Comparison of ENCODE assay signal across 11 cellular contexts in the genomic region with DNA sequence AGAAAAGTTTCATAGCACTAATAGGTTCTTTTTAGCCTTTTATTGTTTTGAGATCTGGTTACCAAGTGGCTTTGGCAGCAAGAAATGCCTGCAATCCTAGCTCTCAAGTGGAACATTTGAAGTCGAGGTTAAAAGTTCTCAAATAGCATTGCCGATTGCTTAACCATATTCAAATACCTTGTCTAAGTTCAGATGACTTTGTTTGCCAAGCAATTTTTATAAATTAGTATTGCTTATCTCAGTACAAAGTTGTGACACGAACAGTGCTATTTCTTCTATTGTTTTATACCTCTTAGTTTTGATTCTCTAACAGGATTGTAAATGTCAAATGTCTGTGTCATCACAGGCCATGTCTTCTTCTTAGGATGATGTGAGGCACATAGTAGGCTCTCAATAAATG.
DNase-seq lines count a peak whose midpoint lies in the region; ATAC-seq and TF ChIP-seq lines count a peak whose summit lies in the region.
"Had no signal": no experiment of that assay in that cellular context is flagged by ENCODE, and none has a peak within 500 bp of the region (broad histone marks: within the 10 kb centered on the region; RNA-seq: fewer than 3 reads in every experiment).

No MANE protein-coding gene starts in this region.

- ATAC-seq in sciatic nerve (peak; percentile 76), HG02938 (IDR thresholded peaks at IDR 0.05; ENCODE audit: unreplicated experiment) (no peak)

- H3K4me1 Mint-ChIP-seq in nephron progenitor cell = no peaks in the 10 kb centered on the region
- H3K4me1 Mint-ChIP-seq in immature natural killer cell = no peaks in the 10 kb centered on the region
- H3K4me1 Mint-ChIP-seq in activated naive CD4-positive, alpha-beta T cell treated with anti-CD3 and anti-CD28 coated beads for 36 hours (ENCODE audit: low read depth) = peaks cover 12% of the 10 kb centered on the region
- H3K4me1 Mint-ChIP-seq: activated CD4-positive, alpha-beta memory T cell treated with anti-CD3 and anti-CD28 coated beads, Interleukin-2, amount 10 ng/mL, durations not matched to agents 7 days and 5 days had no signal

- TF ChIP-seq CTCF in nephron progenitor cell (IDR thresholded peaks at IDR 0.05) = no peak

- no peaks in the 10 kb centered on the region for H3K9me3 Mint-ChIP-seq in nephron progenitor cell
- H3K9me3 Mint-ChIP-seq in immature natural killer cell = no peaks in the 10 kb centered on the region
- H3K9me3 Mint-ChIP-seq in activated naive CD4-positive, alpha-beta T cell treated with anti-CD3 and anti-CD28 coated beads for 36 hours = no peaks in the 10 kb centered on the region
- H3K9me3 Mint-ChIP-seq: activated CD4-positive, alpha-beta memory T cell treated with anti-CD3 and anti-CD28 coated beads, Interleukin-2, amount 10 ng/mL, durations not matched to agents 7 days and 5 days; T-helper 1 cell treated with Interleukin-12 subunit alpha and Interleukin-12 subunit beta and Interleukin-4 antibody, amounts not matched to agents 30 μg/mL and 1 μg/mL, for 36 hours had no signal

- H3K27me3 Mint-ChIP-seq in nephron progenitor cell (ENCODE audit: low read depth, poor library complexity) (peaks cover 4% of the 10 kb centered on the region), immature natural killer cell (ENCODE audit: low read depth in 3 of 3) (no peaks in the 10 kb centered on the region)
- H3K27me3 Mint-ChIP-seq in activated naive CD4-positive, alpha-beta T cell treated with anti-CD3 and anti-CD28 coated beads for 36 hours (ENCODE audit: low read depth) = peaks cover 3% of the 10 kb centered on the region

- H3K4me3 Mint-ChIP-seq in nephron progenitor cell = no peak overlapping the region
- H3K4me3 Mint-ChIP-seq in immature natural killer cell = no peak overlapping the region
- H3K4me3 Mint-ChIP-seq in activated naive CD4-positive, alpha-beta T cell treated with anti-CD3 and anti-CD28 coated beads for 36 hours = no peak overlapping the region
- H3K4me3 Mint-ChIP-seq: activated CD4-positive, alpha-beta memory T cell treated with anti-CD3 and anti-CD28 coated beads, Interleukin-2, amount 10 ng/mL, durations not matched to agents 7 days and 5 days; T-helper 1 cell treated with Interleukin-12 subunit alpha and Interleukin-12 subunit beta and Interleukin-4 antibody, amounts not matched to agents 30 μg/mL and 1 μg/mL, for 36 hours had no signal

- H3K27ac Mint-ChIP-seq in nephron progenitor cell (no peak overlapping the region), immature natural killer cell (no peak overlapping the region)
- no peak overlapping the region for H3K27ac Mint-ChIP-seq in activated naive CD4-positive, alpha-beta T cell treated with anti-CD3 and anti-CD28 coated beads for 36 hours
- H3K27ac Mint-ChIP-seq: activated CD4-positive, alpha-beta memory T cell treated with anti-CD3 and anti-CD28 coated beads, Interleukin-2, amount 10 ng/mL, durations not matched to agents 7 days and 5 days; activated naive CD4-positive, alpha-beta T cell treated with anti-CD3 and anti-CD28 coated beads, Interleukin-2, amount 50 U/mL, for 72 hours; T-helper 1 cell treated with Interleukin-12 subunit alpha and Interleukin-12 subunit beta and Interleukin-4 antibody, amounts not matched to agents 30 μg/mL and 1 μg/mL, for 36 hours had no signal

- no peaks in the 10 kb centered on the region for H3K36me3 Mint-ChIP-seq in nephron progenitor cell (ENCODE audit: low read depth)
- H3K36me3 Mint-ChIP-seq in immature natural killer cell = peaks cover 0 to 4% (median 0%) of the 10 kb centered on the region in 3 donors
- no peaks in the 10 kb centered on the region for H3K36me3 Mint-ChIP-seq in activated naive CD4-positive, alpha-beta T cell treated with anti-CD3 and anti-CD28 coated beads for 36 hours (ENCODE audit: low read depth)
- H3K36me3 Mint-ChIP-seq: activated naive CD4-positive, alpha-beta T cell treated with anti-CD3 and anti-CD28 coated beads, Interleukin-2, amount 50 U/mL, for 72 hours had no signal

- CTCF ChIA-PET in activated naive CD4-positive, alpha-beta T cell treated with anti-CD3 and anti-CD28 coated beads for 36 hours (lab: Charles Lee) = no interaction called here

- intact Hi-C loops in sciatic nerve (cut with DNase I) = no loop called here
- intact Hi-C loops in activated naive CD4-positive, alpha-beta T cell treated with anti-CD3 and anti-CD28 coated beads for 36 hours (cut with micrococcal nuclease) = loop anchor here (2.0 kb wide), 1 partner anchor 37 kb away; no protein-coding TSS in a partner anchor

- peak; percentile 87 for DNase-seq in GM04503 (ENCODE audit: low read depth)
- DNase-seq in RPMI7951 (ENCODE audit: low read depth) = peak; percentile 72
- DNase-seq in fibroblast of peridontal ligament (ENCODE audit: extremely low read depth) = peak; percentile 90
- DNase-seq in sciatic nerve (ENCODE audit: low spot score) = no peak
- no peak for DNase-seq in nephron progenitor cell
- no peak for DNase-seq in immature natural killer cell
- DNase-seq in activated naive CD4-positive, alpha-beta T cell treated with anti-CD3 and anti-CD28 coated beads for 36 hours = no peak
- DNase-seq: activated CD4-positive, alpha-beta memory T cell treated with anti-CD3 and anti-CD28 coated beads, Interleukin-2, amount 10 ng/mL, durations not matched to agents 7 days and 5 days had no signal

Comparison
In these comparisons a context has a peak if more than half of its experiments do, and no peak if none do; other contexts are left out.
1. DNase-seq: peak in GM04503 (single experiment), RPMI7951 (single experiment) and fibroblast of peridontal ligament (single experiment); none in sciatic nerve (single experiment), nephron progenitor cell (single experiment), immature natural killer cell (0 of 3) and activated naive CD4-positive, alpha-beta T cell treated with anti-CD3 and anti-CD28 coated beads for 36 hours (single experiment).